Comparison of ENCODE assay signal across 8 cellular contexts in genomic region chr22:41532908-41533825, GRCh38. TPM values are rescaled to one million over a fixed set of nuclear protein-coding genes. Genes with fewer than 3 reads are reported as not detected.
DNase-seq lines count a peak whose midpoint lies in the region; ATAC-seq and TF ChIP-seq lines count a peak whose summit lies in the region.

No MANE protein-coding gene starts in this region.

- no peaks in the 10 kb centered on the region for H3K9me3 Mint-ChIP-seq in CD4-positive, alpha-beta T cell
- no peaks in the 10 kb centered on the region for H3K9me3 Mint-ChIP-seq in activated naive CD8-positive, alpha-beta T cell treated with anti-CD3 and anti-CD28 coated beads for 36 hours

- peaks cover 5% of the 10 kb centered on the region for H3K4me1 Mint-ChIP-seq in CD4-positive, alpha-beta T cell (ENCODE audit: low read depth)
- H3K4me1 Mint-ChIP-seq in activated naive CD8-positive, alpha-beta T cell treated with anti-CD3 and anti-CD28 coated beads for 36 hours: peaks cover 8% of the 10 kb centered on the region

- peak; percentile 42 to 71 (median 58) for DNase-seq in CD4-positive, alpha-beta T cell
- DNase-seq in HK-2 (ENCODE audit: unreplicated experiment): peak; percentile 38
- DNase-seq in activated naive CD8-positive, alpha-beta T cell treated with anti-CD3 and anti-CD28 coated beads for 36 hours: peak; percentile 65
- DNase-seq in cardiac muscle cell (ENCODE audit: low read depth in 1 of 2, low spot score in 1 of 2): peak; percentile 70 to 90
- DNase-seq in renal cortical epithelial cell (ENCODE audit: low read depth): peak; percentile 43
- DNase-seq in NCI-H226: no peak
- no peak for DNase-seq in HPDE6-E6E7 (ENCODE audit: extremely low spot score)

- TF ChIP-seq CTCF in CD4-positive, alpha-beta T cell (IDR thresholded peaks at IDR 0.05): peak; percentile 71
- TF ChIP-seq CTCF in cardiac muscle cell (IDR thresholded peaks at IDR 0.05; ENCODE audit: low read depth, low read length): peak; percentile 86

- no peaks in the 10 kb centered on the region for H3K27me3 Mint-ChIP-seq in CD4-positive, alpha-beta T cell
- H3K27me3 Mint-ChIP-seq in activated naive CD8-positive, alpha-beta T cell treated with anti-CD3 and anti-CD28 coated beads for 36 hours: no peaks in the 10 kb centered on the region

- CTCF ChIA-PET in CD4-positive, alpha-beta T cell (lab: Charles Lee): interaction anchor here (0.6 to 1.3 kb wide), 3 partner anchors 14 to 151 kb away, joined by 3 to 6 read pairs (median 3); partner anchors contain the start of gene TEF

- no peak overlapping the region for H3K4me3 Mint-ChIP-seq in CD4-positive, alpha-beta T cell
- no peak overlapping the region for H3K4me3 Mint-ChIP-seq in activated naive CD8-positive, alpha-beta T cell treated with anti-CD3 and anti-CD28 coated beads for 36 hours

- no peak overlapping the region for H3K27ac Mint-ChIP-seq in CD4-positive, alpha-beta T cell
- H3K27ac Mint-ChIP-seq in activated naive CD8-positive, alpha-beta T cell treated with anti-CD3 and anti-CD28 coated beads for 36 hours: peak overlapping the region; percentile 51

- peaks cover 10% of the 10 kb centered on the region for H3K36me3 ChIP-seq in cardiac muscle cell

- H3K27me3 ChIP-seq in CD4-positive, alpha-beta T cell (ENCODE audit: control insufficient read depth, insufficient read depth, low read length): no peaks in the 10 kb centered on the region
- H3K27me3 ChIP-seq in cardiac muscle cell: no peaks in the 10 kb centered on the region

- intact Hi-C loops in CD4-positive, alpha-beta T cell (cut with DNase I, micrococcal nuclease): no loop called here

- H3K9me3 ChIP-seq in CD4-positive, alpha-beta T cell (ENCODE audit: control insufficient read depth, low read length): no peaks in the 10 kb centered on the region
- no peaks in the 10 kb centered on the region for H3K9me3 ChIP-seq in cardiac muscle cell (ENCODE audit: low read depth)

- H3K27ac ChIP-seq in CD4-positive, alpha-beta T cell (ENCODE audit: low read depth, low read length): no peak overlapping the region
- H3K27ac ChIP-seq in cardiac muscle cell: peak overlapping the region; percentile 84

- H3K36me3 Mint-ChIP-seq in CD4-positive, alpha-beta T cell (ENCODE audit: low read depth): peaks cover 35% of the 10 kb centered on the region
- H3K36me3 Mint-ChIP-seq in activated naive CD8-positive, alpha-beta T cell treated with anti-CD3 and anti-CD28 coated beads for 36 hours: peaks cover 19% of the 10 kb centered on the region

- POLR2A ChIA-PET in CD4-positive, alpha-beta T cell (lab: Charles Lee): no interaction called here

- H3K4me1 ChIP-seq in cardiac muscle cell (ENCODE audit: low read depth): no peaks in the 10 kb centered on the region

- H3K4me3 ChIP-seq in cardiac muscle cell: no peak overlapping the region

- ATAC-seq in CD4-positive, alpha-beta T cell (ENCODE audit: poor library complexity): peak; percentile 73
- peak; percentile 81 for ATAC-seq in SK-N-SH treated with all-trans-retinoic acid at 6 μM for 48 hours

TF ChIP-seq in SK-N-SH treated with all-trans-retinoic acid at 6 μM for 48 hours, 23 proteins besides CTCF, POLR2A, EP300 and RAD21:
- TF ChIP-seq ZNF70 (CRISPR knock-in tag; IDR thresholded peaks at IDR 0.05): no peak
- no peak for TF ChIP-seq PPARA (CRISPR knock-in tag; IDR thresholded peaks at IDR 0.05; ENCODE audit: borderline replicate concordance)
- no peak for TF ChIP-seq ISL1 (CRISPR knock-in tag; IDR thresholded peaks at IDR 0.05)
- TF ChIP-seq CSRNP3 (CRISPR knock-in tag; IDR thresholded peaks at IDR 0.05): no peak
- TF ChIP-seq ZFP3 (CRISPR knock-in tag; IDR thresholded peaks at IDR 0.05): peak; percentile 72; the same call in 1 of the 2 replicates
- TF ChIP-seq GLIS3 (CRISPR knock-in tag; IDR thresholded peaks at IDR 0.05): no peak
- no peak for TF ChIP-seq CSDC2 (CRISPR knock-in tag; IDR thresholded peaks at IDR 0.05)
- no peak for TF ChIP-seq TOX (CRISPR knock-in tag; IDR thresholded peaks at IDR 0.05; ENCODE audit: borderline replicate concordance)

RNA-seq across cellular contexts. Expression of gene POLR3H, which starts 11.1 kb away (rescaled TPM):
- 10 to 100 TPM; 13.4 to 17.3 TPM for total RNA-seq in CD4-positive, alpha-beta T cell
- 10 to 100 TPM; 69.2 to 70.1 TPM for total RNA-seq in activated naive CD8-positive, alpha-beta T cell treated with anti-CD3 and anti-CD28 coated beads for 36 hours
- total RNA-seq in cardiac muscle cell (11.4 and 12.5 TPM in 2 replicates), renal cortical epithelial cell (17.4 and 38.8 TPM in 2 replicates)
- polyA plus RNA-seq in cardiac muscle cell: 24.7 and 30.9 TPM in 2 replicates

RNA-seq across cellular contexts. Expression of gene CSDC2, which starts 27.6 kb away (rescaled TPM):
- total RNA-seq in CD4-positive, alpha-beta T cell: not detected
- total RNA-seq in activated naive CD8-positive, alpha-beta T cell treated with anti-CD3 and anti-CD28 coated beads for 36 hours: not detected
- total RNA-seq in cardiac muscle cell (4.2 and 4.3 TPM in 2 replicates), renal cortical epithelial cell (0.69 and 3.2 TPM in 2 replicates)
- polyA plus RNA-seq in cardiac muscle cell: 5.0 and 5.1 TPM in 2 replicates

RNA-seq across cellular contexts. Expression of gene PMM1, which starts 56.5 kb away (rescaled TPM):
- total RNA-seq in CD4-positive, alpha-beta T cell: 10 to 100 TPM; 24.8 to 25.5 TPM
- total RNA-seq in activated naive CD8-positive, alpha-beta T cell treated with anti-CD3 and anti-CD28 coated beads for 36 hours: 10 to 100 TPM; 24.3 to 26.9 TPM
- 22.5 and 34.0 TPM in 2 replicates for total RNA-seq in cardiac muscle cell
- polyA plus RNA-seq in cardiac muscle cell: 53.7 and 63.6 TPM in 2 replicates
- 9.9 and 14.6 TPM in 2 replicates for total RNA-seq in renal cortical epithelial cell

Comparison
In these comparisons a context has a peak if more than half of its experiments do, and no peak if none do; other contexts are left out.
1. DNase-seq: peak in CD4-positive, alpha-beta T cell (10 of 10), HK-2 (single experiment), activated naive CD8-positive, alpha-beta T cell treated with anti-CD3 and anti-CD28 coated beads for 36 hours (single experiment), cardiac muscle cell (2 of 2) and renal cortical epithelial cell (single experiment); none in NCI-H226 (single experiment) and HPDE6-E6E7 (single experiment).